ENCODE assay signal across 8 cellular contexts in the genomic region with DNA sequence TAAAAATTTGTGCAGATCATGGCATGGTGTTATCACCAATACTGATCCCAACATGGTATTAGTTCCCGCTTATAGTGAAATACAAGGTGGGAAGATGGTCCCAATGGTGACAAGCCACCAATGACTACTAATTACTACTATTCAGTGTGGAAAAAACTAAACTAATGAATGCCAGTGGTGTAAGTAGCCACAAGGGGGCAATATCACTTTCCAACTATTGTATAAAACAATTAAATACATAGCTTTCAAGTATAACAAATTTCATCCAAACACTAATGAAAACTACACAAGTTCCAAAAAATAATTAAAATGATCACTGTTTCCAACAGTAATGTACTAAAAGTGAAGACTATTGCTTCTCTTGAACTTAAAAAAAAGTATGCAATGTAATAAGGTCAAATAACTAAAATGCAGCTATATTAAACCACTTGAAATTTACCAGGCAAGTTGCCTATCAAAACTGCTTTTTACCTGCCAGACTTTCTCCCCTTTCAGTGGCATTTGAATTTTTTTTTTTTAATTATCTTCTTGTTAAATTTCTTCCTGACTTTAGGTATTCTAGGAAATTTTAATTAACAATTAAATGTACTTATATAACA. TPM values are rescaled to one million over a fixed set of nuclear protein-coding genes. Genes with fewer than 3 reads are reported as not detected.
DNase-seq lines count a peak whose midpoint lies in the region; ATAC-seq and TF ChIP-seq lines count a peak whose summit lies in the region.

No MANE protein-coding gene starts in this region.

- TF ChIP-seq CTCF in chondrocyte (IDR thresholded peaks at IDR 0.05): peak; percentile 92

- H3K27me3 Mint-ChIP-seq in chondrocyte (ENCODE audit: low read depth) (no peaks in the 10 kb centered on the region), memory B cell (no peaks in the 10 kb centered on the region)

- peaks cover 2% of the 10 kb centered on the region for H3K36me3 Mint-ChIP-seq in chondrocyte (ENCODE audit: low read depth)
- peaks cover 7% of the 10 kb centered on the region for H3K36me3 Mint-ChIP-seq in memory B cell

- H3K4me3 ChIP-seq in HAP-1: no peak overlapping the region

- DNase-seq in CD1c-positive myeloid dendritic cell (ENCODE audit: extremely low spot score) (peak; percentile 63), HAP-1 (ENCODE audit: low spot score in 2 of 2) (peak; percentile 27 to 51), NCI-H82 treated with DMSO at 0.1 percent for 48 hours (lab: John Stamatoyannopoulos, UW; ENCODE audit: unreplicated experiment) (peak; percentile 64), chondrocyte (ENCODE audit: low spot score) (no peak), memory B cell (ENCODE audit: low spot score in 2 of 2) (peak in 1 of 2 donors; percentile 53), GF-D8 (lab: John Stamatoyannopoulos, UW) (no peak), UCSD-AML1 (lab: John Stamatoyannopoulos, UW; ENCODE audit: unreplicated experiment) (no peak)

- ATAC-seq in memory B cell (ENCODE audit: low read depth) (peak; percentile 54), GM19395 (IDR thresholded peaks at IDR 0.05; ENCODE audit: unreplicated experiment) (no peak)

- no peaks in the 10 kb centered on the region for H3K9me3 ChIP-seq in HAP-1

- H3K4me1 Mint-ChIP-seq in chondrocyte (ENCODE audit: low read depth) (peaks cover 9% of the 10 kb centered on the region), memory B cell (no peaks in the 10 kb centered on the region)

- in situ Hi-C loops in HAP-1 (cut with MboI; ENCODE audit: low sequenced_read_pairs): loop anchor here (5.0 kb wide), 1 partner anchor 177 kb away; no protein-coding TSS in a partner anchor

- H3K27me3 ChIP-seq in HAP-1 (ENCODE audit: low read depth): no peaks in the 10 kb centered on the region

- H3K9me3 Mint-ChIP-seq in chondrocyte (ENCODE audit: low read depth) (no peaks in the 10 kb centered on the region), memory B cell (no peaks in the 10 kb centered on the region)

- 0 out of 2 replicates have a peak, but pooled peaks cover 2% of the 10 kb centered on the region for H3K36me3 ChIP-seq in HAP-1 (replicated peaks)

- 0 out of 2 replicates have a peak, but pooled peaks cover 2% of the 10 kb centered on the region for H3K4me1 ChIP-seq in HAP-1

- H3K27ac Mint-ChIP-seq in chondrocyte (ENCODE audit: unreplicated experiment) (no peak overlapping the region), memory B cell (no peak overlapping the region)

- H3K4me3 Mint-ChIP-seq in chondrocyte (ENCODE audit: unreplicated experiment) (no peak overlapping the region), memory B cell (no peak overlapping the region)

RNA-seq across cellular contexts. Expression of a gene that starts 58.0 kb away (rescaled TPM):
- total RNA-seq in chondrocyte: 16.4 to 45.3 TPM (median 16.8 TPM) in 3 replicates

Comparison
In these comparisons a context has a peak if more than half of its experiments do, and no peak if none do; other contexts are left out.
1. DNase-seq: peak in CD1c-positive myeloid dendritic cell (single experiment), HAP-1 (2 of 2) and NCI-H82 treated with DMSO at 0.1 percent for 48 hours (single experiment); none in chondrocyte (single experiment), GF-D8 (single experiment) and UCSD-AML1 (single experiment).